ENCODE assay signal across 7 cellular contexts in the genomic region with DNA sequence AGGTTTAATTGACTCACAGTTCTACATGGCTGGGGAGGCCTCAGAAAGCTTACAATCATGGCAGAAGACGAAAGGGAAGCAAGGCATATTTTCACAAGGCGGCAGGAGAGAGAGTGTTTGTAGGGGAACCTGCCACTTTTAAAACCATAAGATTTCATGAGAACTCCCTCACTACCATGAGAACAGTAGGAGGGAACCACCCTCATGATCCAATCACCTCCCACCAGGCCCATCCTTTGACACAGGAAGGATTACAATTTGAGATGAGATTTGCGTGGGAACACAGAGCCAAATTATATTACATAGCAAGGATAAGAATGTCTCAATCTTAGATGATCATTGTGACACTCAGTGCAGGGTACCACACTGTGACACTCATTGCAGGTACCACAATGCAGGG.
"Had no signal": no experiment of that assay in that cellular context is flagged by ENCODE, and none has a peak within 500 bp of the region (broad histone marks: within the 10 kb centered on the region; RNA-seq: fewer than 3 reads in every experiment).

No MANE protein-coding gene starts in this region.

- H3K4me3 ChIP-seq: K562 had no signal

- DNase-seq: IMR-90, KBM-7, KG1 had no signal

- H3K9ac ChIP-seq: KMS-11 had no signal

- ATAC-seq: HepG2, K562 had no signal

- H3K27ac ChIP-seq: HL-60, KMS-11 had no signal

- H3K4me2 ChIP-seq: KMS-11 had no signal
